Comparison of ENCODE assay signal across 8 cellular contexts in genomic region chr14:50955373-50956043, GRCh38. TPM values are rescaled to one million over a fixed set of nuclear protein-coding genes. Genes with fewer than 3 reads are reported as not detected.
A peak's percentile ranks its signal among the peaks of the same experiment; 100 is the strongest.
DNase-seq lines count a peak whose midpoint lies in the region; ATAC-seq and TF ChIP-seq lines count a peak whose summit lies in the region.

No MANE protein-coding gene starts in this region.

- CTCF ChIA-PET in PC-3 (lab: Charles Lee), result interaction anchor here (0.5 to 1.7 kb wide), 10 partner anchors 9 to 264 kb away, joined by 3 to 12 read pairs (median 4); partner anchors contain the start of genes PYGL and TRIM9

- no peaks in the 10 kb centered on the region for H3K9me3 ChIP-seq in PC-3 (ENCODE audit: low read length)

- no peaks in the 10 kb centered on the region for H3K27me3 ChIP-seq in PC-3 (ENCODE audit: low read length)

- no peaks in the 10 kb centered on the region for H3K9me2 ChIP-seq in PC-3 (replicated peaks; ENCODE audit: low read length)

- H3K36me3 ChIP-seq in PC-3 (ENCODE audit: low read depth, low read length), result no peaks in the 10 kb centered on the region

- no peaks in the 10 kb centered on the region for H3K79me2 ChIP-seq in PC-3 (ENCODE audit: low read length)

- BruUV-seq in PC-3 (replicated peaks; lab: Mats Ljungman, UMichigan), result no TSS peak

- peaks cover 19% of the 10 kb centered on the region for H3K4me1 ChIP-seq in PC-3 (ENCODE audit: insufficient read depth, low read length)

- intact Hi-C loops in PC-3 (cut with micrococcal nuclease), result loop anchor here (1.0 to 10.0 kb wide), 10 partner anchors 9 to 829 kb away; partner anchors contain the start of gene TRIM9

- H3K4me3 Mint-ChIP-seq in type B pancreatic cell, result peak overlapping the region; percentile 14

- H3K4me2 ChIP-seq in PC-3 (ENCODE audit: low read length), result peak overlapping the region; percentile 67

- no peaks in the 10 kb centered on the region for H4K20me1 ChIP-seq in PC-3 (ENCODE audit: low read length)

- TF ChIP-seq CTCF in PC-3 (conservative IDR thresholded peaks at IDR 0.05; ENCODE audit: low read depth, low read length) (peak; percentile 76), type B pancreatic cell (conservative IDR thresholded peaks at IDR 0.05) (peak; percentile 52)

- H3K27ac ChIP-seq in PC-3 (ENCODE audit: low read length), result peak overlapping the region; percentile 89

- ATAC-seq in PC-3 (peak; percentile 85), GM19023 (IDR thresholded peaks at IDR 0.05; ENCODE audit: unreplicated experiment) (no peak), HG03095 (IDR thresholded peaks at IDR 0.05; ENCODE audit: unreplicated experiment) (no peak)

- H3K36me3 Mint-ChIP-seq in type B pancreatic cell, result no peaks in the 10 kb centered on the region

- peak overlapping the region; percentile 46 for H2AFZ ChIP-seq in PC-3 (ENCODE audit: low read length)

- peak overlapping the region; percentile 20; the same call in 1 of the 2 replicates for H3K4me3 ChIP-seq in PC-3 (ENCODE audit: low read length)

- peak overlapping the region; percentile 69 for H3K9ac ChIP-seq in PC-3 (ENCODE audit: low read length)

- peaks cover 9% of the 10 kb centered on the region for H3K4me1 Mint-ChIP-seq in type B pancreatic cell (ENCODE audit: unreplicated experiment)

- H3F3A ChIP-seq in PC-3 (ENCODE audit: low read length, unreplicated experiment), result peaks cover 6% of the 10 kb centered on the region

- POLR2A ChIA-PET in PC-3 (lab: Charles Lee; ENCODE audit: unreplicated experiment), result interaction anchor here (0.6 to 1.0 kb wide), 2 partner anchors 128 to 140 kb away, joined by 3 to 6 read pairs; partner anchors contain the start of gene TRIM9

- H3K9me3 Mint-ChIP-seq in type B pancreatic cell, result no peaks in the 10 kb centered on the region

- peak overlapping the region; percentile 97 for H3K27ac Mint-ChIP-seq in type B pancreatic cell

- peak; percentile 54 for DNase-seq in D341Med (ENCODE audit: low spot score)
- DNase-seq in HPDE6-E6E7 (ENCODE audit: extremely low spot score), result peak; percentile 97
- peak; percentile 96 for DNase-seq in PC-3
- DNase-seq in dedifferentiated amniotic fluid mesenchymal stem cell (ENCODE audit: extremely low spot score), result peak; percentile 92
- peak; percentile 36 for DNase-seq in medulla oblongata (ENCODE audit: extremely low spot score)
- DNase-seq in type B pancreatic cell (ENCODE audit: extremely low spot score, unreplicated experiment), result no peak

- H3K27me3 Mint-ChIP-seq in type B pancreatic cell, result no peaks in the 10 kb centered on the region

RNA-seq across cellular contexts. Expression of gene PYGL, which starts 11.2 kb away (rescaled TPM):
- 163 and 174 TPM in 2 replicates for total RNA-seq in PC-3 (2014; rRNA removed)
- 27.3 and 38.8 TPM in 2 replicates for total RNA-seq in type B pancreatic cell (ENCODE audit: low replicate concordance)
